In genomic region chr17:49967621-49968379, GRCh38 we compare ENCODE assay signal across 8 cellular contexts. TPM values are rescaled to one million over a fixed set of nuclear protein-coding genes. Genes with fewer than 3 reads are reported as not detected.
DNase-seq lines count a peak whose midpoint lies in the region; ATAC-seq and TF ChIP-seq lines count a peak whose summit lies in the region.

No MANE protein-coding gene starts in this region.

- H3K36me3 ChIP-seq in PC-3 (ENCODE audit: low read depth, low read length) (no peaks in the 10 kb centered on the region), rectal smooth muscle tissue (ENCODE audit: control insufficient read depth, insufficient read depth, low read length) (no peaks in the 10 kb centered on the region)

- H3K9me3 ChIP-seq in PC-3 (ENCODE audit: low read length): no peaks in the 10 kb centered on the region

- H3K79me2 ChIP-seq in PC-3 (ENCODE audit: low read length): no peaks in the 10 kb centered on the region

- H2AFZ ChIP-seq in PC-3 (ENCODE audit: low read length): peak overlapping the region; percentile 54

- H3K4me3 ChIP-seq in GM12865 (ENCODE audit: low read depth, low read length): peak overlapping the region; percentile 54
- H3K4me3 ChIP-seq in PC-3 (ENCODE audit: low read length): peak overlapping the region; percentile 60; the same call in 1 of the 2 replicates
- H3K4me3 ChIP-seq in epithelial cell of esophagus (ENCODE audit: low read length): peak overlapping the region; percentile 31
- H3K4me3 ChIP-seq in rectal smooth muscle tissue (ENCODE audit: low read length): peak overlapping the region; percentile 75

- intact Hi-C loops in PC-3 (cut with micrococcal nuclease): no loop called here

- H3K4me1 ChIP-seq in PC-3 (ENCODE audit: insufficient read depth, low read length) (no peaks in the 10 kb centered on the region), rectal smooth muscle tissue (ENCODE audit: control insufficient read depth, insufficient read depth, low read length) (peaks cover 3% of the 10 kb centered on the region)

- DNase-seq in GM12865 (ENCODE audit: low read depth): no peak
- DNase-seq in PC-3: no peak
- DNase-seq in epithelial cell of esophagus (ENCODE audit: low read depth): no peak
- DNase-seq in NCI-H146 treated with DMSO at 0.1 percent for 48 hours (lab: John Stamatoyannopoulos, UW; ENCODE audit: unreplicated experiment): no peak
- no peak for DNase-seq in NCI-H2196 (lab: John Stamatoyannopoulos, UW; ENCODE audit: unreplicated experiment)
- no peak for DNase-seq in OCI-M2 (lab: John Stamatoyannopoulos, UW; ENCODE audit: unreplicated experiment)
- no peak for DNase-seq in NCI-H1105 (lab: John Stamatoyannopoulos, UW)

- no peak overlapping the region for H3K27ac ChIP-seq in PC-3 (ENCODE audit: low read length)
- no peak overlapping the region for H3K27ac ChIP-seq in rectal smooth muscle tissue (ENCODE audit: low read depth, low read length)

- peak overlapping the region; percentile 76 for H3K4me2 ChIP-seq in PC-3 (ENCODE audit: low read length)

- H3K9ac ChIP-seq in PC-3 (ENCODE audit: low read length): no peak overlapping the region
- no peak overlapping the region for H3K9ac ChIP-seq in rectal smooth muscle tissue (ENCODE audit: low read length)

- POLR2A ChIA-PET in PC-3 (lab: Charles Lee; ENCODE audit: unreplicated experiment): interaction anchor here (0.6 kb wide), 1 partner anchor 211 kb away, joined by 5 read pairs; no protein-coding TSS in a partner anchor

- H3K9me2 ChIP-seq in PC-3 (replicated peaks; ENCODE audit: low read length): no peaks in the 10 kb centered on the region

- no peaks in the 10 kb centered on the region for H4K20me1 ChIP-seq in PC-3 (ENCODE audit: low read length)

- H3F3A ChIP-seq in PC-3 (ENCODE audit: low read length, unreplicated experiment): no peaks in the 10 kb centered on the region

- ATAC-seq in PC-3: no peak

- CTCF ChIA-PET in PC-3 (lab: Charles Lee): no interaction called here

- BruUV-seq in PC-3 (replicated peaks; lab: Mats Ljungman, UMichigan): no TSS peak

- TF ChIP-seq CTCF in GM12865 (IDR thresholded peaks at IDR 0.05; ENCODE audit: insufficient read depth, low read depth, low read length, missing control alignments): no peak
- TF ChIP-seq CTCF in PC-3 (conservative IDR thresholded peaks at IDR 0.05; ENCODE audit: low read depth, low read length): no peak
- no peak for TF ChIP-seq CTCF in epithelial cell of esophagus (IDR thresholded peaks at IDR 0.05; ENCODE audit: insufficient read depth, low read depth, low read length, missing control alignments)

- H3K27me3 ChIP-seq in PC-3 (ENCODE audit: low read length) (peaks cover 80% of the 10 kb centered on the region), rectal smooth muscle tissue (ENCODE audit: control insufficient read depth, insufficient read depth, low read length) (peaks cover 73% of the 10 kb centered on the region)

RNA-seq across cellular contexts. Expression of gene DLX4, which starts 1.2 kb away (rescaled TPM):
- total RNA-seq in PC-3 (2014; rRNA removed): 0.35 and 0.44 TPM in 2 replicates

RNA-seq across cellular contexts. Expression of gene DLX3, which starts 27.2 kb away (rescaled TPM):
- 0.18 and 0.23 TPM in 2 replicates for total RNA-seq in PC-3 (2014; rRNA removed)
